Comparison of ENCODE assay signal across 8 cellular contexts in genomic region chr7:43869018-43869897, GRCh38. TPM values are rescaled to one million over a fixed set of nuclear protein-coding genes. Genes with fewer than 3 reads are reported as not detected.
DNase-seq lines count a peak whose midpoint lies in the region; ATAC-seq and TF ChIP-seq lines count a peak whose summit lies in the region.

Gene MRPS24 (minus strand): TSS chr7:43869517. CDS start chr7:43869495, 22 bp downstream.

- H3K9me3 ChIP-seq in SU-DHL-6 (ENCODE audit: insufficient read depth, low read length) (no peaks in the 10 kb centered on the region), thoracic aorta (no peaks in the 10 kb centered on the region)

- H3K36me3 Mint-ChIP-seq in activated naive CD8-positive, alpha-beta T cell treated with anti-CD3 and anti-CD28 coated beads, Interleukin-2, amount 10 ng/mL, durations not matched to agents 7 days and 5 days: peaks cover 32% of the 10 kb centered on the region
- H3K36me3 Mint-ChIP-seq in osteocyte (ENCODE audit: unreplicated experiment): peaks cover 17% of the 10 kb centered on the region

- peak within 1 kb of the TSS; percentile 71 for H3K4me2 ChIP-seq in SU-DHL-6 (ENCODE audit: low read depth, low read length, poor library complexity, severe bottlenecking)

- no peaks in the 10 kb centered on the region for H3K9me2 ChIP-seq in SU-DHL-6 (replicated peaks; ENCODE audit: insufficient read depth, low read length)

- H3K4me3 ChIP-seq in GM12865 (ENCODE audit: low read depth, low read length): peak within 1 kb of the TSS; percentile 86
- peak within 1 kb of the TSS; percentile 58 for H3K4me3 ChIP-seq in SU-DHL-6 (ENCODE audit: insufficient read depth, low read length, poor library complexity, severe bottlenecking)
- peak within 1 kb of the TSS; percentile 83 for H3K4me3 ChIP-seq in thoracic aorta

- no peak within 1 kb of the TSS for H3K27ac ChIP-seq in SU-DHL-6 (ENCODE audit: low read depth, low read length)
- H3K27ac ChIP-seq in thoracic aorta: peak within 1 kb of the TSS; percentile 98 to 99

- no peaks in the 10 kb centered on the region for H3K79me2 ChIP-seq in SU-DHL-6 (ENCODE audit: insufficient read depth, low read length)

- H2AFZ ChIP-seq in SU-DHL-6 (ENCODE audit: low read depth, low read length, severe bottlenecking): peak within 1 kb of the TSS; percentile 97

- POLR2A ChIA-PET in activated naive CD8-positive, alpha-beta T cell treated with anti-CD3 and anti-CD28 coated beads, Interleukin-2, amount 10 ng/mL, durations not matched to agents 7 days and 5 days (lab: Charles Lee): interaction anchor here (0.5 to 1.9 kb wide), 8 partner anchors 18 to 1017 kb away, joined by 3 to 8 read pairs (median 3); partner anchors contain the start of genes MRPL32, STK17A, UBE2D4 and URGCP

- TF ChIP-seq CTCF in GM12865 (IDR thresholded peaks at IDR 0.05; ENCODE audit: insufficient read depth, low read depth, low read length, missing control alignments) (no peak), SU-DHL-6 (IDR thresholded peaks at IDR 0.05; ENCODE audit: insufficient read depth, low read length, poor library complexity, severe bottlenecking) (no peak), osteocyte (IDR thresholded peaks at IDR 0.05) (no peak), thoracic aorta (IDR thresholded peaks at IDR 0.05) (no peak)

- peak within 1 kb of the TSS; percentile 84 for H3K27ac Mint-ChIP-seq in activated naive CD8-positive, alpha-beta T cell treated with anti-CD3 and anti-CD28 coated beads, Interleukin-2, amount 10 ng/mL, durations not matched to agents 7 days and 5 days
- H3K27ac Mint-ChIP-seq in osteocyte (ENCODE audit: unreplicated experiment): peak within 1 kb of the TSS; percentile 97

- H4K20me1 ChIP-seq in SU-DHL-6 (ENCODE audit: low read depth, low read length): no peaks in the 10 kb centered on the region

- H3K27me3 ChIP-seq in SU-DHL-6 (ENCODE audit: low read length) (no peaks in the 10 kb centered on the region), thoracic aorta (replicated peaks; ENCODE audit: insufficient read depth) (no peaks in the 10 kb centered on the region)

- DNase-seq in GM12865 (ENCODE audit: low read depth): peak; percentile 98
- peak; percentile 92 to 98 (median 95) for DNase-seq in NCI-H1417 (lab: John Stamatoyannopoulos, UW)
- DNase-seq in activated naive CD8-positive, alpha-beta T cell treated with anti-CD3 and anti-CD28 coated beads, Interleukin-2, amount 10 ng/mL, durations not matched to agents 7 days and 5 days: peak; percentile 94
- DNase-seq in head of caudate nucleus: peak; percentile 88 to 99 (median 96)
- DNase-seq in osteocyte (ENCODE audit: extremely low spot score, unreplicated experiment): peak; percentile 97
- peak; percentile 89 for DNase-seq in thoracic aorta (ENCODE audit: low spot score)

- peaks cover 7% of the 10 kb centered on the region for H3K9me3 Mint-ChIP-seq in activated naive CD8-positive, alpha-beta T cell treated with anti-CD3 and anti-CD28 coated beads, Interleukin-2, amount 10 ng/mL, durations not matched to agents 7 days and 5 days
- peaks cover 7% of the 10 kb centered on the region for H3K9me3 Mint-ChIP-seq in osteocyte (ENCODE audit: unreplicated experiment)

- peaks cover 5% of the 10 kb centered on the region; the same call in 1 of the 2 replicates for H3F3A ChIP-seq in SU-DHL-6 (ENCODE audit: insufficient read depth)

- H3K36me3 ChIP-seq in SU-DHL-6 (ENCODE audit: low read length) (no peaks in the 10 kb centered on the region), thoracic aorta (peaks cover 7% of the 10 kb centered on the region)

- H3K4me1 Mint-ChIP-seq in activated naive CD8-positive, alpha-beta T cell treated with anti-CD3 and anti-CD28 coated beads, Interleukin-2, amount 10 ng/mL, durations not matched to agents 7 days and 5 days: peaks cover 14% of the 10 kb centered on the region
- peaks cover 46% of the 10 kb centered on the region for H3K4me1 Mint-ChIP-seq in osteocyte (ENCODE audit: unreplicated experiment)

- no peaks in the 10 kb centered on the region for H3K27me3 Mint-ChIP-seq in activated naive CD8-positive, alpha-beta T cell treated with anti-CD3 and anti-CD28 coated beads, Interleukin-2, amount 10 ng/mL, durations not matched to agents 7 days and 5 days
- no peaks in the 10 kb centered on the region for H3K27me3 Mint-ChIP-seq in osteocyte (ENCODE audit: unreplicated experiment)

- H3K9ac ChIP-seq in SU-DHL-6 (ENCODE audit: low read length): peak within 1 kb of the TSS; percentile 56

- H3K4me3 Mint-ChIP-seq in activated naive CD8-positive, alpha-beta T cell treated with anti-CD3 and anti-CD28 coated beads, Interleukin-2, amount 10 ng/mL, durations not matched to agents 7 days and 5 days: peak within 1 kb of the TSS; percentile 94
- peak within 1 kb of the TSS; percentile 86 for H3K4me3 Mint-ChIP-seq in osteocyte (ENCODE audit: unreplicated experiment)

- peaks cover 13 to 30% of the 10 kb centered on the region in 2 donors for H3K4me1 ChIP-seq in thoracic aorta (ENCODE audit: control insufficient read depth in 1 of 2, low read depth in 2 of 2)

- ATAC-seq in HG02759 (IDR thresholded peaks at IDR 0.05; ENCODE audit: unreplicated experiment): peak; percentile 90
- ATAC-seq in activated naive CD8-positive, alpha-beta T cell treated with anti-CD3 and anti-CD28 coated beads, Interleukin-2, amount 10 ng/mL, durations not matched to agents 7 days and 5 days (ENCODE audit: low read depth): peak; percentile 97
- ATAC-seq in thoracic aorta (ENCODE audit: insufficient number of reproducible peaks, low FRiP score, low read depth): peak; percentile 87

- intact Hi-C loops in head of caudate nucleus (cut with DNase I): no loop called here

RNA-seq across cellular contexts. Expression of gene MRPS24, which starts in this region (rescaled TPM):
- total RNA-seq in activated naive CD8-positive, alpha-beta T cell treated with anti-CD3 and anti-CD28 coated beads, Interleukin-2, amount 10 ng/mL, durations not matched to agents 7 days and 5 days: 10 to 100 TPM; 72.7 to 75.7 TPM
- total RNA-seq in osteocyte: 90.5 and 90.7 TPM in 2 replicates
- total RNA-seq in thoracic aorta: 10 to 100 TPM; 50.6 to 71.8 TPM
